In the genomic region with DNA sequence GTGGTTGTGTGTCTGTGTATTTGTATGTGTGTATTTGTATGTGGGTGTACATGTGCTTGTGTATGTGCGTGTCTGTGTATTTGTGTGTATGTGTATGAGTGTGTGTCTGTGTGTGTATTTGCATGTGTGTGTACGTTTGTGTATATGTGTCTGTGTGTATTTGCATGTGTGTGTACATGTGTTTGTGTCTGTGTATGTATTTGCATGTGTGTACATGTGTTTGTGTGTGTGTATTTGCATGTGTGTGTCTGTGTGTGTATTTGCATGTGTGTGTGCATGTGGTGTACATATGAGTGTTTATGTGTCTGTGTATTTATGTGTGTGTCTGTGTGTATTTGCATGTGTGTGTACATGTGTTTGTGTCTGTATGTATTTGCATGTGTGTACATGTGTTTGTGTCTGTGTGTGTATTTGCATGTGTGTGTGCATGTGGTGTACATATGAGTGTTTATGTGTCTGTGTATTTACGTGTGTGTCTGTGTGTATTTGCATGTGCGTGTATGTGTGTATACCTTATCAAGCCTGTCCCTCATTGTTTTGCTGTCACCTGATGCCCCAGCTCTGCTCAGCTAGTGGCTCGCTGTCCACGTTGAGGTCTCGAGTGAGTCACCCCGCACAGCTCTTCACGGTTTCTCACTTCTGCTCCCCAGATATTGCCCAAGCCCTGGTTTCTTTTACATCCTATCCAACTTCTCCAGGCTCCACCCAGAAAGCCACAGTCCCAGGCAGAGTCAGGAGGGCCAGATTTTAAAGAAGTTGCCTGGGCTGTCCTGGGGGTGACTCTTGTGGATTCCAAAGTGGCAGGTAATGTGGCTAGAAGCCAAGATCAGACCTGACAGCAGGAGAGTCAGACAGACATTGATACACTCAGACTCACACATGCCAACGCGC, we compare ENCODE assay signal across 11 cellular contexts. TPM values are rescaled to one million over a fixed set of nuclear protein-coding genes. Genes with fewer than 3 reads are reported as not detected.
DNase-seq lines count a peak whose midpoint lies in the region; ATAC-seq and TF ChIP-seq lines count a peak whose summit lies in the region.
"Had no signal": no experiment of that assay in that cellular context is flagged by ENCODE, and none has a peak within 500 bp of the region (broad histone marks: within the 10 kb centered on the region; RNA-seq: fewer than 3 reads in every experiment).

No MANE protein-coding gene starts in this region.

- H3K4me3 Mint-ChIP-seq in Calu3 (ENCODE audit: low read depth, unreplicated experiment): no peak overlapping the region
- H3K4me3 Mint-ChIP-seq in activated CD4-positive, alpha-beta T cell treated with anti-CD3 and anti-CD28 coated beads, Interleukin-2, amount 10 ng/mL, durations not matched to agents 7 days and 5 days: no peak overlapping the region

- no TSS peak for BruUV-seq in Calu3 (replicated peaks; lab: Mats Ljungman, UMichigan)

- H3K9me3 Mint-ChIP-seq in Calu3 (ENCODE audit: low read depth, unreplicated experiment): no peaks in the 10 kb centered on the region
- no peaks in the 10 kb centered on the region for H3K9me3 Mint-ChIP-seq in activated CD4-positive, alpha-beta T cell treated with anti-CD3 and anti-CD28 coated beads, Interleukin-2, amount 10 ng/mL, durations not matched to agents 7 days and 5 days

- no peak for ATAC-seq in HG03139 (IDR thresholded peaks at IDR 0.05; ENCODE audit: unreplicated experiment)

- H3K36me3 ChIP-seq in transverse colon: no peaks in the 10 kb centered on the region
- H3K36me3 ChIP-seq: breast epithelium, uterus, WERI-Rb-1 had no signal

- H3K27ac Mint-ChIP-seq in Calu3 (ENCODE audit: unreplicated experiment): no peak overlapping the region
- H3K27ac Mint-ChIP-seq in activated CD4-positive, alpha-beta T cell treated with anti-CD3 and anti-CD28 coated beads, Interleukin-2, amount 10 ng/mL, durations not matched to agents 7 days and 5 days: no peak overlapping the region

- no peak for TF ChIP-seq CTCF in Calu3 (IDR thresholded peaks at IDR 0.05; ENCODE audit: unreplicated experiment)
- no peak for TF ChIP-seq CTCF in astrocyte of the spinal cord (IDR thresholded peaks at IDR 0.05; ENCODE audit: low read depth, low read length)
- TF ChIP-seq CTCF in transverse colon (IDR thresholded peaks at IDR 0.05): no peak

- peaks cover 0 to 7% (median 3%) of the 10 kb centered on the region in 4 donors for H3K4me1 ChIP-seq in transverse colon
- H3K4me1 ChIP-seq: breast epithelium, uterus had no signal

- no peak for TF ChIP-seq EP300 in transverse colon (IDR thresholded peaks at IDR 0.05; ENCODE audit: low read depth)

- POLR2A ChIA-PET in activated CD4-positive, alpha-beta T cell treated with anti-CD3 and anti-CD28 coated beads, Interleukin-2, amount 10 ng/mL, durations not matched to agents 7 days and 5 days (lab: Charles Lee): no interaction called here

- no peak overlapping the region for H3K27ac ChIP-seq in transverse colon
- H3K27ac ChIP-seq: breast epithelium, uterus, WERI-Rb-1 had no signal

- H3K4me3 ChIP-seq in astrocyte of the spinal cord (ENCODE audit: low read depth, low read length) (no peak overlapping the region), transverse colon (no peak overlapping the region)
- H3K4me3 ChIP-seq: breast epithelium, uterus had no signal

- 79 to 85% methylated on average over 8 to 11 of the region's 11 CpGs for WGBS in transverse colon (ENCODE audit: low coverage in 1 of 2), 2 donors

- H3K4me1 Mint-ChIP-seq in Calu3 (ENCODE audit: low read depth, unreplicated experiment): no peaks in the 10 kb centered on the region
- peaks cover 8% of the 10 kb centered on the region for H3K4me1 Mint-ChIP-seq in activated CD4-positive, alpha-beta T cell treated with anti-CD3 and anti-CD28 coated beads, Interleukin-2, amount 10 ng/mL, durations not matched to agents 7 days and 5 days

- H3K36me3 Mint-ChIP-seq in Calu3 (ENCODE audit: insufficient read depth, unreplicated experiment): no peaks in the 10 kb centered on the region
- H3K36me3 Mint-ChIP-seq in activated CD4-positive, alpha-beta T cell treated with anti-CD3 and anti-CD28 coated beads, Interleukin-2, amount 10 ng/mL, durations not matched to agents 7 days and 5 days (ENCODE audit: low read depth): no peaks in the 10 kb centered on the region

- intact Hi-C loops in Calu3 (cut with micrococcal nuclease; ENCODE audit: unreplicated experiment): no loop called here
- intact Hi-C loops in transverse colon (cut with DNase I; ENCODE audit: low total_unique reads): no loop called here

- DNase-seq in Calu3 (peak; percentile 81), Kasumi-1 (lab: John Stamatoyannopoulos, UW) (peak; percentile 37 to 46), astrocyte of the spinal cord (ENCODE audit: low read depth, low spot score) (peak; percentile 27), medulla oblongata (ENCODE audit: extremely low spot score) (peak; percentile 39), transverse colon (no peak)
- no peak for DNase-seq in effector CD8-positive, alpha-beta T cell (lab: John Stamatoyannopoulos, UW)
- DNase-seq in activated CD4-positive, alpha-beta T cell treated with anti-CD3 and anti-CD28 coated beads, Interleukin-2, amount 10 ng/mL, durations not matched to agents 7 days and 5 days: no peak
- DNase-seq: uterus, WERI-Rb-1 had no signal

- TF ChIP-seq POLR2A in transverse colon (IDR thresholded peaks at IDR 0.05): no peak

- H3K9me3 ChIP-seq in transverse colon: no peaks in the 10 kb centered on the region
- H3K9me3 ChIP-seq: breast epithelium, uterus had no signal

- H3K27me3 ChIP-seq in transverse colon: no peaks in the 10 kb centered on the region
- H3K27me3 ChIP-seq: breast epithelium, uterus had no signal

- in situ Hi-C loops in astrocyte of the spinal cord (cut with HindIII; ENCODE audit: low sequenced_read_pairs): no loop called here
- in situ Hi-C loops in transverse colon (cut with MboI; ENCODE audit: low pct_ligation_motif_present in 1 of 4, low pct_unique_long_range_greater_than_20kb in 1 of 4, low sequenced_read_pairs in 3 of 4): loop anchor here in 1 of 4 donors (25.0 kb wide), 1 partner anchor 510 kb away; no protein-coding TSS in a partner anchor

- CTCF ChIA-PET in Calu3 (lab: Charles Lee): interaction anchor here (0.5 to 1.0 kb wide), 5 partner anchors 171 to 683 kb away, joined by 3 to 5 read pairs (median 3); no protein-coding TSS in a partner anchor
- CTCF ChIA-PET in activated CD4-positive, alpha-beta T cell treated with anti-CD3 and anti-CD28 coated beads, Interleukin-2, amount 10 ng/mL, durations not matched to agents 7 days and 5 days (lab: Charles Lee): no interaction called here

- H3K27me3 Mint-ChIP-seq in Calu3 (ENCODE audit: unreplicated experiment): no peaks in the 10 kb centered on the region
- H3K27me3 Mint-ChIP-seq in activated CD4-positive, alpha-beta T cell treated with anti-CD3 and anti-CD28 coated beads, Interleukin-2, amount 10 ng/mL, durations not matched to agents 7 days and 5 days: peaks cover 8% of the 10 kb centered on the region

RNA-seq across cellular contexts. Expression of gene MB, which starts 15.1 kb away (rescaled TPM):
- total RNA-seq in Calu3 (2022): 0.37 TPM in 1 of 2 replicates, not detected in the other
- total RNA-seq in activated CD4-positive, alpha-beta T cell treated with anti-CD3 and anti-CD28 coated beads, Interleukin-2, amount 10 ng/mL, durations not matched to agents 7 days and 5 days: under 1 TPM in 1 of 2 experiments, not detected in 1; 0.20 TPM
- total RNA-seq in transverse colon: 10 to 100 TPM in 2 of 4 donors, 1 to 10 TPM in 1, not detected in 1; 9.0 to 37.0 (median 15.7) TPM

RNA-seq across cellular contexts. Expression of gene APOL6, which starts 46.3 kb away (rescaled TPM):
- total RNA-seq in Calu3 (2022) (24.0 and 39.9 TPM in 2 replicates), transverse colon (10 to 100 TPM in 3 of 4 donors, 1 to 10 TPM in 1; 4.6 to 39.7 (median 27.5) TPM)
- total RNA-seq in activated CD4-positive, alpha-beta T cell treated with anti-CD3 and anti-CD28 coated beads, Interleukin-2, amount 10 ng/mL, durations not matched to agents 7 days and 5 days: 10 to 100 TPM; 83.6 to 91.5 TPM

Comparison
In these comparisons a context has a peak if more than half of its experiments do, and no peak if none do; other contexts are left out.
1. DNase-seq: peak in Calu3 (single experiment), Kasumi-1 (2 of 2), astrocyte of the spinal cord (single experiment) and medulla oblongata (single experiment); none in effector CD8-positive, alpha-beta T cell (single experiment), activated CD4-positive, alpha-beta T cell treated with anti-CD3 and anti-CD28 coated beads, Interleukin-2, amount 10 ng/mL, durations not matched to agents 7 days and 5 days (single experiment) and transverse colon (single experiment).